ENCODE assay signal across 10 cellular contexts in genomic region chr14:96267336-96267735, GRCh38. TPM values are rescaled to one million over a fixed set of nuclear protein-coding genes. Genes with fewer than 3 reads are reported as not detected.
DNase-seq lines count a peak whose midpoint lies in the region; ATAC-seq and TF ChIP-seq lines count a peak whose summit lies in the region.
"Had no signal": no experiment of that assay in that cellular context is flagged by ENCODE, and none has a peak within 500 bp of the region (broad histone marks: within the 10 kb centered on the region; RNA-seq: fewer than 3 reads in every experiment).

No MANE protein-coding gene starts in this region.

- DNase-seq in DMS 273 (lab: John Stamatoyannopoulos, UW; ENCODE audit: unreplicated experiment) = peak; percentile 88
- peak; percentile 26 for DNase-seq in NCI-H146 treated with DMSO at 0.1 percent for 48 hours (lab: John Stamatoyannopoulos, UW; ENCODE audit: unreplicated experiment)
- peak; percentile 50 for DNase-seq in astrocyte of the spinal cord (ENCODE audit: low read depth, low spot score)
- peak; percentile 58 to 91 for DNase-seq in lower leg skin (ENCODE audit: low spot score in 2 of 2)
- DNase-seq in superior temporal gyrus (ENCODE audit: extremely low spot score) = no peak
- no peak for DNase-seq in NCI-H1092 (lab: John Stamatoyannopoulos, UW)
- no peak for DNase-seq in stimulated activated CD4-positive, alpha-beta T cell treated with anti-CD3 and anti-CD28 coated beads, Interleukin-4, amount 100 ng/mL, for 4 hours
- DNase-seq: NCI-H2029 treated with DMSO at 0.1 percent for 48 hours had no signal

- ATAC-seq in GM18520 (IDR thresholded peaks at IDR 0.05; ENCODE audit: unreplicated experiment) = no peak

- TF ChIP-seq CTCF in astrocyte of the spinal cord (IDR thresholded peaks at IDR 0.05; ENCODE audit: low read depth, low read length) (no peak), lower leg skin (IDR thresholded peaks at IDR 0.05) (no peak)

- H3K4me3 ChIP-seq in astrocyte of the spinal cord (ENCODE audit: low read depth, low read length) (no peak overlapping the region), lower leg skin (ENCODE audit: low read depth, poor library complexity, severe bottlenecking) (no peak overlapping the region)

- intact Hi-C loops in lower leg skin (cut with DNase I; ENCODE audit: low total_unique reads) = no loop called here

- 4 to 16% methylated on average over 3 of the region's 3 CpGs for WGBS in lower leg skin, 2 donors

- in situ Hi-C loops in astrocyte of the spinal cord (cut with HindIII; ENCODE audit: low sequenced_read_pairs) = no loop called here

- TF ChIP-seq POLR2A in lower leg skin (IDR thresholded peaks at IDR 0.05) = no peak

RNA-seq across cellular contexts. Expression of gene BDKRB1, which starts 11.3 kb away (rescaled TPM):
- 1 to 10 TPM in 3 of 4 donors, under 1 TPM in 1; 0.91 to 5.4 (median 1.8) TPM for total RNA-seq in lower leg skin
- total RNA-seq: glomerular endothelial cell had no signal

Comparison
In these comparisons a context has a peak if more than half of its experiments do, and no peak if none do; other contexts are left out.
1. DNase-seq: peak in DMS 273 (single experiment), NCI-H146 treated with DMSO at 0.1 percent for 48 hours (single experiment), astrocyte of the spinal cord (single experiment) and lower leg skin (2 of 2); none in superior temporal gyrus (single experiment), NCI-H1092 (single experiment) and stimulated activated CD4-positive, alpha-beta T cell treated with anti-CD3 and anti-CD28 coated beads, Interleukin-4, amount 100 ng/mL, for 4 hours (0 of 2).